In the genomic region with DNA sequence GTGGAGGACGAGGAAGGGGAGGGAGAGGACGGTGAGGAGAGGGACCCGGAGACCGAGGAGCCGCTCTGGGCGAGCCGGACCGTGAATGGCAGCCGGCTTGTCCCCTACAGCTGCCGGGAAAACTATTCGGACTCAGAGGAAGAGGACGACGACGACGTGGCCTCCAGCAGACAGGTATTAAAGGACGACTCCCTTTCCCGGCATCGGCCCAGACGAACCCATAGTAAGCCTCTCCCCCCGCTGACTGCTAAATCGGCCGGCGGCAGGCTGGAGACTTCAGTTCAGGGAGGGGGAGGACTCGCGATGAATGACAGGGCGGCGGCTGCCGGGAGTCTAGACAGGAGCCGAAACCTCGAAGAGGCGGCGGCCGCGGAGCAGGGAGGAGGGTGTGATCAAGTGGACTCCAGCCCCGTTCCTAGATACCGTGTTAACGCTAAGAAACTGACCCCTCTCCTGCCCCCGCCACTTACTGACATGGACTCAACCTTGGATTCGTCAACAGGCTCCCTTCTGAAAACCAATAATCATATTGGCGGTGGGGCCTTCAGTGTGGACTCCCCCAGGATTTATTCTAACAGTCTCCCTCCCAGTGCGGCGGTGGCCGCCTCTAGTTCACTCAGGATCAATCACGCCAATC, we compare ENCODE assay signal across 7 cellular contexts. TPM values are rescaled to one million over a fixed set of nuclear protein-coding genes. Genes with fewer than 3 reads are reported as not detected.
DNase-seq lines count a peak whose midpoint lies in the region; ATAC-seq and TF ChIP-seq lines count a peak whose summit lies in the region.

No MANE protein-coding gene starts in this region.

- H3K9me3 ChIP-seq in left lung: no peaks in the 10 kb centered on the region

- intact Hi-C loops in left lung (cut with DNase I): no loop called here

- TF ChIP-seq CTCF in GM13976 (IDR thresholded peaks at IDR 0.05; ENCODE audit: borderline replicate concordance, control extremely low read depth, extremely low read depth, insufficient read depth, missing control alignments) (no peak), NB4 (IDR thresholded peaks at IDR 0.05; ENCODE audit: low read depth, low read length) (no peak), choroid plexus epithelial cell (conservative IDR thresholded peaks at IDR 0.05; ENCODE audit: low read depth, low read length) (no peak), left lung (IDR thresholded peaks at IDR 0.05) (no peak)

- no peaks in the 10 kb centered on the region for H3K36me3 ChIP-seq in left lung

- peaks cover 14 to 50% of the 10 kb centered on the region in 2 donors for H3K4me1 ChIP-seq in left lung

- peak; percentile 57 for ATAC-seq in HG02571 (IDR thresholded peaks at IDR 0.05; ENCODE audit: unreplicated experiment)
- ATAC-seq in left lung: peak; percentile 78

- no peaks in the 10 kb centered on the region for H3K27me3 ChIP-seq in left lung

- in situ Hi-C loops in GM13976 (cut with MboI; ENCODE audit: low sequenced_read_pairs, unreplicated experiment): no loop called here

- TF ChIP-seq POLR2A in NB4 (IDR thresholded peaks at IDR 0.05; ENCODE audit: extremely low read depth, insufficient read length): no peak

- DNase-seq in GM13976 (ENCODE audit: low spot score): peak; percentile 79
- DNase-seq in NB4 (ENCODE audit: low read depth): peak; percentile 85
- peak; percentile 68 for DNase-seq in activated CD4-positive, CD25-positive, alpha-beta regulatory T cell treated with anti-CD3 and anti-CD28 coated beads, Interleukin-2, amount 50 U/mL, for 72 hours
- DNase-seq in choroid plexus epithelial cell (ENCODE audit: low read depth): peak; percentile 54
- peak; percentile 83 to 93 for DNase-seq in left lung
- DNase-seq in stimulated activated CD4-positive, alpha-beta T cell treated with anti-CD3 and anti-CD28 coated beads, Interleukin-4, amount 100 ng/mL, for 24 hours: peak; percentile 62

- H3K27ac ChIP-seq in left lung: peak overlapping the region; percentile 93 to 98

- H3K4me3 ChIP-seq in NB4 (ENCODE audit: low read depth, low read length) (peak overlapping the region; percentile 77), choroid plexus epithelial cell (ENCODE audit: low read depth, low read length) (peak overlapping the region; percentile 90), left lung (peak overlapping the region; percentile 80 to 96)

RNA-seq across cellular contexts. Expression of gene LEMD3, which starts 1.0 kb away (rescaled TPM):
- 10 to 100 TPM; 26.5 to 35.4 TPM for total RNA-seq in left lung

RNA-seq across cellular contexts. Expression of gene WIF1, which starts 49.3 kb away (rescaled TPM):
- total RNA-seq in left lung: 10 to 100 TPM; 42.5 to 78.1 TPM

Comparison
In these comparisons a context has a peak if more than half of its experiments do, and no peak if none do; other contexts are left out.
1. Peak in every context shown above with its lines: DNase-seq, ATAC-seq, H3K4me3 ChIP-seq and H3K27ac ChIP-seq.